ENCODE assay signal across 20 cellular contexts in the genomic region with DNA sequence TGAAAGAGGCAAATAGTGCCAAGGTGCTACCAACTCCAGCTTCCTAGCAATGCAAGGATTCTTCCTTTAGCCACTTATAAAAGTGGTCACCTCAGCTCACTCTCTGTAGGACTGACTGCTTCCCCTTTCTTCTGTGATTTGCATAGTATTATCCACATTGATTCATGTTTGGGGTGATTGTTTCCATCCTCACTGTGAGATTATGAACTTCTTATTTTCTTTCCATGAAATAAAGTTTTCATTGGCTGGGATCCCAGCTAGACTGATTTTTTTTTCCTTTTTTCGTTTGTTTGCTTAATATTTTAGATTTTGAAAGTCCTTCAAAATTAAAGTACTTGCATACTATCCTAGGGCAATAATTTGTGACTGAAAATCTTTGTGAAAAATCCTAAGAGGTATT. TPM values are rescaled to one million over a fixed set of nuclear protein-coding genes. Genes with fewer than 3 reads are reported as not detected.
"Had no signal": no experiment of that assay in that cellular context is flagged by ENCODE, and none has a peak within 500 bp of the region (broad histone marks: within the 10 kb centered on the region; RNA-seq: fewer than 3 reads in every experiment).

No MANE protein-coding gene starts in this region.

- H3K4me1 ChIP-seq: breast epithelium, esophagus squamous epithelium, left lung, parathyroid adenoma had no signal

- H3K9me3 ChIP-seq: breast epithelium, esophagus squamous epithelium, left lung, sigmoid colon, tibial artery had no signal

- H3K36me3 ChIP-seq: breast epithelium, esophagus squamous epithelium, left lung, sigmoid colon, tibial artery had no signal

- H3K4me3 ChIP-seq: breast epithelium, esophagus squamous epithelium, left lung, sigmoid colon, SK-N-MC, tibial artery had no signal

- H3K27me3 ChIP-seq: breast epithelium, esophagus squamous epithelium, left lung, sigmoid colon, tibial artery had no signal

- ATAC-seq: left lung; naive thymus-derived CD8-positive, alpha-beta T cell had no signal

- H3K9ac ChIP-seq: parathyroid adenoma had no signal

- DNase-seq: activated CD4-positive, alpha-beta T cell treated with anti-CD3 and anti-CD28 coated beads, Interleukin-2, amount 50 U/mL, for 4 hours; activated naive CD4-positive, alpha-beta T cell; activated naive CD8-positive, alpha-beta T cell treated with anti-CD3 and anti-CD28 coated beads, Interleukin-2, amount 10 ng/mL, durations not matched to agents 7 days and 5 days; cerebellar nuclear complex; dermis blood vessel endothelial cell; effector memory CD4-positive, alpha-beta T cell; esophagus squamous epithelium; kidney; left lung; naive thymus-derived CD8-positive, alpha-beta T cell; sigmoid colon; stimulated activated CD4-positive, alpha-beta T cell treated with anti-CD3 and anti-CD28 coated beads, Interleukin-12 subunit alpha, Interleukin-12 subunit beta, amount 100 ng/mL, for 4 hours; stimulated activated CD4-positive, alpha-beta T cell treated with anti-CD3 and anti-CD28 coated beads, Interleukin-1b, Interleukin-23, amount 100 ng/mL, for 48 hours; stimulated activated CD8-positive, alpha-beta memory T cell treated with anti-CD3 and anti-CD28 coated beads, Interleukin-4, amount 100 ng/mL, for 48 hours; stimulated activated naive CD4-positive, alpha-beta T cell; tibial artery had no signal

RNA-seq across cellular contexts. Expression of a gene that starts 50.5 kb away (rescaled TPM):
- total RNA-seq: activated naive CD8-positive, alpha-beta T cell treated with anti-CD3 and anti-CD28 coated beads, Interleukin-2, amount 10 ng/mL, durations not matched to agents 7 days and 5 days; activated T-helper 1 cell treated with anti-CD3 and anti-CD28 coated beads, Interleukin-12 subunit alpha, Interleukin-12 subunit beta, Interleukin-2, Interleukin-4 antibody, amounts not matched to agents 30 ng/mL and 10 ng/mL and 1 ng/mL, durations not matched to agents 14 hours and 24 hours and 36 hours; naive thymus-derived CD8-positive, alpha-beta T cell had no signal
